19 cellular contexts compared by ENCODE assay signal in genomic region chr11:10058356-10058755, GRCh38.
"Had no signal": no experiment of that assay in that cellular context is flagged by ENCODE, and none has a peak within 500 bp of the region (broad histone marks: within the 10 kb centered on the region; RNA-seq: fewer than 3 reads in every experiment).

No MANE protein-coding gene starts in this region.

- H3K4me3 ChIP-seq: left lung, sigmoid colon, thyroid gland had no signal

- ATAC-seq: activated CD8-positive, alpha-beta T cell treated with anti-CD3 and anti-CD28 coated beads for 36 hours; activated T-helper 17 cell treated with anti-CD3 and anti-CD28 coated beads, Interleukin-2, amount 50 U/mL, for 72 hours; effector memory CD8-positive, alpha-beta T cell; left lung; natural killer cell treated with Interleukin-12 subunit alpha and Interleukin-12 subunit beta and Interleukin-15 and Interleukin-18, amount 100 ng/mL, for 72 hours had no signal

- H3K36me3 ChIP-seq: left lung, neutrophil, sigmoid colon, thyroid gland had no signal

- H3K27me3 ChIP-seq: left lung, neutrophil, sigmoid colon, thyroid gland had no signal

- DNase-seq: activated B cell treated with CpG ODN at 0.5 μM for 24 hours; activated CD4-positive, alpha-beta T cell treated with anti-CD3 and anti-CD28 coated beads for 48 hours; activated CD8-positive, alpha-beta T cell treated with anti-CD3 and anti-CD28 coated beads for 36 hours; activated naive CD4-positive, alpha-beta T cell treated with Interleukin-2 at 50 U/mL for 16 hours; activated naive CD8-positive, alpha-beta T cell treated with anti-CD3 and anti-CD28 coated beads, Interleukin-2, amount 10 ng/mL, durations not matched to agents 7 days and 5 days; activated T-cell treated with anti-CD3 and anti-CD28 coated beads, Interleukin-2, amount 50 U/mL, for 1 hour; aorta; effector memory CD8-positive, alpha-beta T cell; left lung; sigmoid colon; stimulated activated CD8-positive, alpha-beta memory T cell treated with anti-CD3 and anti-CD28 coated beads, Interleukin-4, amount 100 ng/mL, for 48 hours; stimulated activated naive CD4-positive, alpha-beta T cell; T-helper 1 cell; T-helper 9 cell; thyroid gland had no signal

- H3K27ac ChIP-seq: epithelial cell of prostate, left lung, neutrophil, sigmoid colon, thyroid gland had no signal

- H3K9me3 ChIP-seq: neutrophil, sigmoid colon, thyroid gland had no signal

- H3K4me1 ChIP-seq: left lung, sigmoid colon had no signal
